Comparison of ENCODE assay signal across 8 cellular contexts in genomic region chr16:15154650-15155562, GRCh38.
DNase-seq lines count a peak whose midpoint lies in the region; ATAC-seq and TF ChIP-seq lines count a peak whose summit lies in the region.
"Not testable (repeated sequence)": the region's sequence is repeated elsewhere in the genome, so short reads cannot be mapped to it uniquely, and the experiment has no call there.

No MANE protein-coding gene starts in this region.

- CTCF ChIA-PET in OCI-LY7 (lab: Charles Lee; ENCODE audit: unreplicated experiment): not testable (repeated sequence)

- not testable (repeated sequence) for H3K4me1 ChIP-seq in OCI-LY7 (ENCODE audit: insufficient read depth, low read length, poor library complexity, severe bottlenecking); spleen

- H2AFZ ChIP-seq in OCI-LY7 (ENCODE audit: low read length): not testable (repeated sequence)

- not testable (repeated sequence) for H3K9me3 ChIP-seq in OCI-LY7 (ENCODE audit: low read length); spleen

- not testable (repeated sequence) for H3K79me2 ChIP-seq in OCI-LY7 (ENCODE audit: insufficient read depth, low read depth, low read length)

- in situ Hi-C loops in KBM-7 (cut with MboI; ENCODE audit: low pct_unique_long_range_greater_than_20kb, low sequenced_read_pairs): not testable (repeated sequence)

- TF ChIP-seq CTCF in OCI-LY7 (conservative IDR thresholded peaks at IDR 0.05; ENCODE audit: low read length); spleen (IDR thresholded peaks at IDR 0.05 in 8 of 11, conservative IDR thresholded peaks at IDR 0.05 in 3 of 11): not testable (repeated sequence)

- ATAC-seq in GM18498 (IDR thresholded peaks at IDR 0.05; ENCODE audit: unreplicated experiment): peak; percentile 46

- 0 to 1% (median 0%) methylated on average over 8 to 76 of the region's 80 CpGs for WGBS in spleen, 5 donors

- BruUV-seq in OCI-LY7 (replicated peaks; lab: Mats Ljungman, UMichigan): not testable (repeated sequence)

- TF ChIP-seq POLR2A in spleen (IDR thresholded peaks at IDR 0.05): not testable (repeated sequence)

- H3K27me3 ChIP-seq in spleen (replicated peaks in 1 of 7): not testable (repeated sequence)

- POLR2A ChIA-PET in OCI-LY7 (lab: Charles Lee): not testable (repeated sequence)

- peak; percentile 91 for DNase-seq in A172 (ENCODE audit: low spot score)
- DNase-seq in KBM-7: peak; percentile 94
- peak; percentile 84 for DNase-seq in OCI-LY7 (ENCODE audit: low spot score)
- peak; percentile 77 to 81 for DNase-seq in activated CD8-positive, alpha-beta memory T cell treated with anti-CD3 and anti-CD28 coated beads for 4 hours (ENCODE audit: low read depth in 2 of 2)
- peak; percentile 79 to 96 for DNase-seq in dermis microvascular lymphatic vessel endothelial cell (ENCODE audit: low read depth in 2 of 2)
- DNase-seq in kidney tubule cell (ENCODE audit: low spot score): peak; percentile 90
- DNase-seq in spleen: peak; percentile 95

- H3K4me3 ChIP-seq in OCI-LY7 (ENCODE audit: low read depth, low read length, poor library complexity, severe bottlenecking): peak overlapping the region; percentile 41
- H3K4me3 ChIP-seq in spleen: peak overlapping the region in 6 of 8 donors; percentile 15 to 74 (median 48)

- intact Hi-C loops in OCI-LY7 (cut with micrococcal nuclease; ENCODE audit: unreplicated experiment); spleen (cut with DNase I; ENCODE audit: low total_unique reads): not testable (repeated sequence)

- not testable (repeated sequence) for H3K27ac ChIP-seq in OCI-LY7 (ENCODE audit: low read depth, low read length, poor library complexity, severe bottlenecking)
- peak overlapping the region in 6 of 8 donors; percentile 20 to 78 (median 61) for H3K27ac ChIP-seq in spleen

- not testable (repeated sequence) for H3K9me2 ChIP-seq in OCI-LY7 (ENCODE audit: insufficient read depth, low read length)

- H3K4me2 ChIP-seq in OCI-LY7 (ENCODE audit: low read length): peak overlapping the region; percentile 52; the same call in 1 of the 2 replicates

- not testable (repeated sequence) for H3K36me3 ChIP-seq in OCI-LY7 (ENCODE audit: insufficient read depth, low read length); spleen

- H4K20me1 ChIP-seq in OCI-LY7 (ENCODE audit: insufficient read depth, low read length): not testable (repeated sequence)
